8 cellular contexts compared by ENCODE assay signal in the genomic region with DNA sequence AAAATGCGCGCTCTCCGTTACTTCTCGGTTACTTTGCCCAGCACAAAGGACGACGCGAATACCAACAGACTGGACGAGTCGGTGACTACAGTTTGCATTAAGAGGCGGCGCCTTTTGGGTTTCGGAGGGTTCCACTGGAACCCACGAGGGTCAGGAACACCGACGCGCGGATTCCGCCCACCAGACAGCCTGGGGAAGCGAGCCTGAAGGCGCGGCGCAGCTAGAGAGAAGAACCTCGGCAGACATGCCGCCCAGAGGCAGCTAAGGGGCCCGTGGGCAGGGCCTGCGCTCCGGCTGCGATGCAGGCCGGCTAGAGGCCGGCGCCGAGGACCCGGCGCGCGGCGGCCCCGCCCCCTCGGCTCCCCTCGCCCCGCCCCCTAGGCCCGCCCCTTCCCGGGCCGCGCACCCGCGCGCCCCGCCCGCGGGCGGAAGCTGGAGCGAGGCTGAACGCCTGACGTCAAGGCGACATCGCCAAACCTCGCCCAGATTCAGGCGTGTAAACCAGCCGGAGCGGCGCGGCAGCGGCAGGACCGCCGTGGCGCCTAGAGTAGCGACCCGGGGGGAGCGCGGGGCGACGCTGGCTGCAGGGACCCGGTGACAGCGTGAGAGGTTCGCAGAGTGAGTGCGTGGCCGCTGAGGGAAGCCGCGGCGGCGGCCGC.
DNase-seq lines count a peak whose midpoint lies in the region; FAIRE-seq and TF ChIP-seq lines count a peak whose summit lies in the region.

A gene (plus strand): TSS at position 465 of the 659 bp plus-strand sequence. CDS start 37,826 bp downstream, outside the sequence.

- H3K27me3 Mint-ChIP-seq in nephron progenitor cell (ENCODE audit: low read depth, poor library complexity) = peaks cover 5% of the 10 kb centered on the region
- H3K27me3 Mint-ChIP-seq in stimulated activated naive CD8-positive, alpha-beta T cell treated with anti-CD3 and anti-CD28 coated beads, Interleukin-15, Interleukin-2, amounts not matched to agents 100 ng/mL and 50 ng/mL, for 24 hours = no peaks in the 10 kb centered on the region

- H3K4me3 Mint-ChIP-seq in nephron progenitor cell = peak within 1 kb of the TSS; percentile 92
- peak within 1 kb of the TSS; percentile 92 for H3K4me3 Mint-ChIP-seq in stimulated activated naive CD8-positive, alpha-beta T cell treated with anti-CD3 and anti-CD28 coated beads, Interleukin-15, Interleukin-2, amounts not matched to agents 100 ng/mL and 50 ng/mL, for 24 hours

- H3K27ac Mint-ChIP-seq in nephron progenitor cell = peak within 1 kb of the TSS; percentile 100
- peak within 1 kb of the TSS; percentile 97 for H3K27ac Mint-ChIP-seq in stimulated activated naive CD8-positive, alpha-beta T cell treated with anti-CD3 and anti-CD28 coated beads, Interleukin-15, Interleukin-2, amounts not matched to agents 100 ng/mL and 50 ng/mL, for 24 hours

- H3K4me1 Mint-ChIP-seq in nephron progenitor cell = peaks cover 53% of the 10 kb centered on the region
- peaks cover 53% of the 10 kb centered on the region for H3K4me1 Mint-ChIP-seq in stimulated activated naive CD8-positive, alpha-beta T cell treated with anti-CD3 and anti-CD28 coated beads, Interleukin-15, Interleukin-2, amounts not matched to agents 100 ng/mL and 50 ng/mL, for 24 hours (ENCODE audit: low read depth)

- peak; percentile 71 for FAIRE-seq in H54 (lab: Jason Lieb, UNC)

- TF ChIP-seq POLR2A in H54 (IDR thresholded peaks at IDR 0.05; ENCODE audit: low read depth, low read length) = peak; percentile 83
- TF ChIP-seq POLR2A in Raji (IDR thresholded peaks at IDR 0.05; ENCODE audit: insufficient read depth, low read depth, low read length) = peak; percentile 91

- peaks cover 1% of the 10 kb centered on the region for H3K9me3 Mint-ChIP-seq in nephron progenitor cell
- no peaks in the 10 kb centered on the region for H3K9me3 Mint-ChIP-seq in stimulated activated naive CD8-positive, alpha-beta T cell treated with anti-CD3 and anti-CD28 coated beads, Interleukin-15, Interleukin-2, amounts not matched to agents 100 ng/mL and 50 ng/mL, for 24 hours

- H3K36me3 Mint-ChIP-seq in nephron progenitor cell (ENCODE audit: low read depth) = peaks cover 29% of the 10 kb centered on the region
- H3K36me3 Mint-ChIP-seq in stimulated activated naive CD8-positive, alpha-beta T cell treated with anti-CD3 and anti-CD28 coated beads, Interleukin-15, Interleukin-2, amounts not matched to agents 100 ng/mL and 50 ng/mL, for 24 hours (ENCODE audit: low read depth) = peaks cover 41% of the 10 kb centered on the region

- TF ChIP-seq CTCF in nephron progenitor cell (IDR thresholded peaks at IDR 0.05) = no peak

- DNase-seq in ELF-1 (ENCODE audit: low read depth, low spot score) (peak; percentile 92), H54 (ENCODE audit: insufficient read length, low spot score) (peak; percentile 79), LoVo (ENCODE audit: low spot score) (peak; percentile 96), fibroblast of the conjunctiva (ENCODE audit: low read depth) (peak; percentile 77), nephron progenitor cell (peak; percentile 84)
- DNase-seq in activated effector memory CD4-positive, alpha-beta T cell treated with anti-CD3 and anti-CD28 coated beads, Interleukin-2, amount 50 U/mL, for 16 hours = peak; percentile 96

Comparison
In these comparisons a context has a peak if more than half of its experiments do, and no peak if none do; other contexts are left out.
1. Peak in every context shown above with its lines: DNase-seq.